11 cellular contexts compared by ENCODE assay signal in the genomic region with DNA sequence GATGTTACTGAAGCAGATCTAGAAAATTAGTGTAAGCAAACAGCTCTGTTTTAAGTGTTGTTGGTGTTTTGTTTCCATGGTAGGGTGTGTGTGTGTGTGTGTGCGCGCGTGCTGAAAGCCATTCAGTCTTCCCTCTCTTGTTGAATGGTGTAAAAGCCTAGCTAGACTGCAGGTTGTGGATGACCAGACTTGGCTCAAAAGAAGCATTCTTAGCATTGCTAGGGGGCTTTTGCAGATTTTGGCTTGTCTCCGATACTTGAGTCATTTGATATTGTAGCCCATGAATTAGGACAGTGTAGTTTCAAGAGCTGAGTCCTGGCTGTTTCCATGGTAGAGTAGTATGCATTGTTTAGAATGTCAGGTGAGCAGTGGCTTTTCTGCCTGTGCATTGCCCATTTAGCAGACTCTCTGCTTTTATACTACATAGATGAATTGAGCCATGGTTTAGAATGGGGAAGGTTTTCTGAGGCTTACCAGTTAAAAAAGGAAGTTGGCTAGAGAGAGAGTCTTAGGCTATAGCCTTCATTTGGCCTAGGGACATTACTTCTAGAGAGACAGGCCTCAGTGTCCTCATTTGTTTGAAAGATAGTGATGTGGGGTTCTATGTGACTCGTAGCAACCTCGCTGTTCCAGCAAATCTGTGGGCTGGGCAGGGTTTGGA.
DNase-seq lines count a peak whose midpoint lies in the region; ATAC-seq and TF ChIP-seq lines count a peak whose summit lies in the region.
"Had no signal": no experiment of that assay in that cellular context is flagged by ENCODE, and none has a peak within 500 bp of the region (broad histone marks: within the 10 kb centered on the region; RNA-seq: fewer than 3 reads in every experiment).

No MANE protein-coding gene starts in this region.

- H4K20me1 ChIP-seq in GM23248 (ENCODE audit: insufficient read depth) (0 out of 2 replicates have a peak, but pooled peaks cover 5% of the 10 kb centered on the region), PC-3 (ENCODE audit: low read length) (peaks cover 25% of the 10 kb centered on the region; the same call in 1 of the 2 replicates)

- intact Hi-C loops in PC-3 (cut with micrococcal nuclease): no loop called here

- H3K27me3 ChIP-seq in GM23248 (replicated peaks; ENCODE audit: insufficient read depth) (no peaks in the 10 kb centered on the region), PC-3 (ENCODE audit: low read length) (no peaks in the 10 kb centered on the region)

- H3K9ac ChIP-seq in GM23248 (no peak overlapping the region), PC-3 (ENCODE audit: low read length) (no peak overlapping the region)

- ATAC-seq in GM21529 (IDR thresholded peaks at IDR 0.05; ENCODE audit: unreplicated experiment): no peak
- ATAC-seq in PC-3: no peak
- ATAC-seq: left ventricle myocardium superior had no signal

- CTCF ChIA-PET in PC-3 (lab: Charles Lee): no interaction called here

- H3K36me3 ChIP-seq in GM23248 (ENCODE audit: low read depth) (no peaks in the 10 kb centered on the region), PC-3 (ENCODE audit: low read depth, low read length) (peaks cover 5% of the 10 kb centered on the region; the same call in 1 of the 2 replicates)

- in situ Hi-C loops in GM23248 (cut with MboI): no loop called here

- POLR2A ChIA-PET in PC-3 (lab: Charles Lee; ENCODE audit: unreplicated experiment): interaction anchor here (0.6 kb wide), 1 partner anchor 86 kb away, joined by 3 read pairs; no protein-coding TSS in a partner anchor

- H3K9me2 ChIP-seq in GM23248 (ENCODE audit: insufficient read depth) (no peaks in the 10 kb centered on the region), PC-3 (replicated peaks; ENCODE audit: low read length) (no peaks in the 10 kb centered on the region)

- WGBS in GM23248 (ENCODE audit: low coverage in 1 of 2, low lambda C conversion rate in 2 of 2, missing lambda C conversion rate in 2 of 2), 2 experiments: 92 to 96% methylated on average over 6 of the region's 6 CpGs

- H2AFZ ChIP-seq in GM23248 (no peak overlapping the region), PC-3 (ENCODE audit: low read length) (no peak overlapping the region)

- DNase-seq in AG08396 (ENCODE audit: low spot score) (peak; percentile 50), GM23248 (peak; percentile 39), SKM-1 (lab: John Stamatoyannopoulos, UW; ENCODE audit: unreplicated experiment) (peak; percentile 52), iPS-NIHi11 (ENCODE audit: low spot score) (peak; percentile 11), globus pallidus (ENCODE audit: low spot score) (no peak), PC-3 (no peak)
- DNase-seq in stimulated activated naive CD4-positive, alpha-beta T cell (lab: John Stamatoyannopoulos, UW): no peak
- DNase-seq: left ventricle myocardium superior, NCI-H526 treated with DMSO at 0.1 percent for 48 hours, small intestine had no signal

- peaks cover 100% of the 10 kb centered on the region for H3K79me2 ChIP-seq in GM23248 (ENCODE audit: insufficient read depth)
- peaks cover 94% of the 10 kb centered on the region for H3K79me2 ChIP-seq in PC-3 (ENCODE audit: low read length)

- BruUV-seq in PC-3 (replicated peaks; lab: Mats Ljungman, UMichigan): no TSS peak

- H3K27ac ChIP-seq in GM23248 (no peak overlapping the region), PC-3 (ENCODE audit: low read length) (no peak overlapping the region)

- no peaks in the 10 kb centered on the region for H3F3A ChIP-seq in GM23248 (ENCODE audit: insufficient read depth)
- no peaks in the 10 kb centered on the region for H3F3A ChIP-seq in PC-3 (ENCODE audit: low read length, unreplicated experiment)

- no peak for TF ChIP-seq CTCF in PC-3 (conservative IDR thresholded peaks at IDR 0.05; ENCODE audit: low read depth, low read length)

- no peak overlapping the region for H3K4me2 ChIP-seq in GM23248 (ENCODE audit: unreplicated experiment)
- no peak overlapping the region for H3K4me2 ChIP-seq in PC-3 (ENCODE audit: low read length)

- H3K9me3 ChIP-seq in GM23248 (ENCODE audit: low read depth) (no peaks in the 10 kb centered on the region), PC-3 (ENCODE audit: low read length) (no peaks in the 10 kb centered on the region)

- no peak overlapping the region for H3K4me3 ChIP-seq in GM23248
- no peak overlapping the region for H3K4me3 ChIP-seq in PC-3 (ENCODE audit: low read length)

- H3K4me1 ChIP-seq in GM23248 (ENCODE audit: insufficient read depth) (peaks cover 9% of the 10 kb centered on the region; the same call in 1 of the 2 replicates), PC-3 (ENCODE audit: insufficient read depth, low read length) (no peaks in the 10 kb centered on the region)

Comparison
In these comparisons a context has a peak if more than half of its experiments do, and no peak if none do; other contexts are left out.
1. DNase-seq: peak in AG08396 (single experiment), GM23248 (single experiment), SKM-1 (single experiment) and iPS-NIHi11 (single experiment); none in globus pallidus (single experiment), stimulated activated naive CD4-positive, alpha-beta T cell (0 of 6) and PC-3 (single experiment).